In the genomic region with DNA sequence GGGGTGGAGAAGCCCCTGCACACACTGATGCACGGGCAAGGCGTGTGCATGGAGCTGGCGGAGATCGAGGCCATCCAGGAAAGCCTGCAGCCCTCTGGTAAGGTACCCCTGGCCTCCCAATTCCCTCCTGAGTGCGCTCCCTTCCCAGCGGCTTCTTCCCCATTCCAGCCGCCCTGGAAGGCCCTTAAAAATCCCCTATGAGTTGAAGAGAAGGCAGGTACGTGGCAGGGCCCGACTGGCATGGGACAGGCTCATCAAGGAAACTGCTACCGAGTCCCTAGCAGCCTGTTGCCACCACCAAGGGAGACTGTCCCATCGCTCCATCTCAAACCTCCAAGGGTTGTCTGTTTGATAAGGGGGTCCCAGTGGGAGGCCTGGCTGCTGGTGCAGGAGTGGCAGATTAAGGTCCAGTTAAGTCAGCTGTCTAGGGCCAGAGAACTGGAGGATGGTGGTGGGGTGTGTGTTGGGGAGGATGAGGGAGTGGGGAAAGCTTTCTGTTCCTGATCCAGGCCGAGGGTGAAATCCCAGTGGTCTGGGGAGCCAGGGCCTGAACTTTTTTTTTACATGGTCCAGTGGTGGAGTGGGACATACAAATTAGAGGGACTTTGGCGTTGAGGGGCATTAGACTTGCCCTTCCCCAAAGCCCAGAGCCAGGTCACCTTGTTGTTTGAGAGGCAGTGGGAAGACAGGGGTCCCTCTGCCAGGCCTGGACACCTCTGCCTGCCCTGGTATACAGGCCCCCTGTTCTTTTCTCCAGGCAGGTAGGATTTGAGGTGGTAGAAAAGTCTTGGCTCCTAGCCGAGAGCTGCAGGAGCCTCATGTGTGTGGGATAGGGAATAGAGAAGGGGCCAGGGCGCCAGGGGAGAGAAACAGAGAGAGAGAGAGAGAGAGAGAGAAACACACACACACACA, we compare ENCODE assay signal across 8 cellular contexts. TPM values are rescaled to one million over a fixed set of nuclear protein-coding genes. Genes with fewer than 3 reads are reported as not detected.
DNase-seq lines count a peak whose midpoint lies in the region; ATAC-seq and TF ChIP-seq lines count a peak whose summit lies in the region.

No MANE protein-coding gene starts in this region.

- DNase-seq in heart left ventricle: peak in 1 of 5 donors; percentile 55
- no peak for DNase-seq in cardiac septum (ENCODE audit: low spot score)
- peak; percentile 16 for DNase-seq in kidney tubule cell (ENCODE audit: low spot score)
- DNase-seq in NOMO-1 (lab: John Stamatoyannopoulos, UW; ENCODE audit: unreplicated experiment in 2 of 2): no peak
- no peak for DNase-seq in head of caudate nucleus

- peak overlapping the region; percentile 46 to 92 (median 74) for H3K4me3 ChIP-seq in heart left ventricle
- H3K4me3 ChIP-seq in thymus (ENCODE audit: low read length): peak overlapping the region; percentile 74

- TF ChIP-seq CTCF in heart left ventricle (IDR thresholded peaks at IDR 0.05): peak in 1 of 12 donors; percentile 2

- no peak for TF ChIP-seq POLR2A in heart left ventricle (IDR thresholded peaks at IDR 0.05)

- H3K4me1 ChIP-seq in heart left ventricle (peaks cover 0 to 61% (median 44%) of the 10 kb centered on the region in 12 donors), thymus (ENCODE audit: control insufficient read depth, insufficient read depth, low read length) (peaks cover 2% of the 10 kb centered on the region)

- H3K27ac ChIP-seq in heart left ventricle: peak overlapping the region; percentile 86 to 98 (median 96)
- peak overlapping the region; percentile 86 for H3K27ac ChIP-seq in adipose tissue (ENCODE audit: low read depth, low read length)
- H3K27ac ChIP-seq in thymus (ENCODE audit: low read depth): peak overlapping the region; percentile 52

- H3K9me3 ChIP-seq in heart left ventricle (no peaks in the 10 kb centered on the region), thymus (ENCODE audit: control insufficient read depth) (no peaks in the 10 kb centered on the region)

- ATAC-seq in heart left ventricle (no peak), GM19452 (IDR thresholded peaks at IDR 0.05; ENCODE audit: unreplicated experiment) (no peak)

- H3K36me3 ChIP-seq in heart left ventricle: no peaks in the 10 kb centered on the region
- no peaks in the 10 kb centered on the region for H3K36me3 ChIP-seq in thymus (ENCODE audit: control insufficient read depth, insufficient read depth)

- no peaks in the 10 kb centered on the region for H3K27me3 ChIP-seq in heart left ventricle
- H3K27me3 ChIP-seq in thymus (ENCODE audit: control insufficient read depth, insufficient read depth): peaks cover 23% of the 10 kb centered on the region

- WGBS in heart left ventricle, 4 donors: 22 to 42% (median 35%) methylated on average over 4 to 15 of the region's 15 CpGs
- 14 to 24% (median 17%) methylated on average over 15 of the region's 15 CpGs for WGBS in adipose tissue, 3 donors
- WGBS in thymus: 52% methylated on average over 15 of the region's 15 CpGs

- intact Hi-C loops in heart left ventricle (cut with DNase I): loop anchor here in 9 of 10 donors (1.0 to 5.0 kb wide), 10 partner anchors 33 to 118 kb away; no protein-coding TSS in a partner anchor
- intact Hi-C loops in cardiac septum (cut with DNase I): loop anchor here (2.0 kb wide), 1 partner anchor 115 kb away; no protein-coding TSS in a partner anchor
- intact Hi-C loops in head of caudate nucleus (cut with DNase I): loop anchor here (5.0 kb wide), 1 partner anchor 88 kb away; no protein-coding TSS in a partner anchor

RNA-seq across cellular contexts. Expression of a gene that starts 1.0 kb away (rescaled TPM):
- total RNA-seq in heart left ventricle (100 to 1,000 TPM; 103 to 342 (median 129) TPM), cardiac septum (164 TPM)
- polyA plus RNA-seq in heart left ventricle (100 to 1,000 TPM; 136 to 174 TPM), adipose tissue (1,000 to 10,000 TPM in 1 of 3 donors, 100 to 1,000 TPM in 1, 10 to 100 TPM in 1; 77.0 to 1,385 (median 621) TPM), thymus (161 TPM)

RNA-seq across cellular contexts. Expression of a gene that starts 26.5 kb away (rescaled TPM):
- total RNA-seq in heart left ventricle: 10 to 100 TPM in 1 of 9 donors, 1 to 10 TPM in 5, under 1 TPM in 3; 0.39 to 28.9 (median 1.7) TPM
- polyA plus RNA-seq in heart left ventricle: under 1 TPM; 0.11 to 0.28 TPM
- 0.51 TPM for total RNA-seq in cardiac septum
- under 1 TPM; 0.34 to 0.58 (median 0.40) TPM for polyA plus RNA-seq in adipose tissue
- polyA plus RNA-seq in thymus: 21.6 TPM

RNA-seq across cellular contexts. Expression of a gene that starts 57.2 kb away (rescaled TPM):
- total RNA-seq in heart left ventricle (under 1 TPM in 2 of 9 donors, not detected in 7; 0.16 to 0.91 TPM), cardiac septum (not detected)
- polyA plus RNA-seq in heart left ventricle (not detected), adipose tissue (under 1 TPM in 2 of 3 donors, not detected in 1; 0.01 to 0.19 TPM), thymus (24.8 TPM)

Comparison
In these comparisons a context has a peak if more than half of its experiments do, and no peak if none do; other contexts are left out.
1. RNA of a gene that starts 26.5 kb away (polyA plus RNA-seq): 21.6 TPM in thymus (single experiment); 0.34 to 0.58 TPM in adipose tissue and 0.11 to 0.28 TPM in heart left ventricle; every median in the first group is over 10 times any median in the second.
2. RNA of a gene that starts 57.2 kb away (polyA plus RNA-seq): 24.8 TPM in thymus (single experiment); not detected in heart left ventricle and 0.01 to 0.19 TPM in adipose tissue; every median in the first group is over 10 times any median in the second.
3. Peak in every context shown above with its lines, with median percentiles within 50 percentile points of each other: H3K27ac ChIP-seq.